ENCODE assay signal across 26 cellular contexts in genomic region chr16:1200014-1200627, GRCh38. TPM values are rescaled to one million over a fixed set of nuclear protein-coding genes. Genes with fewer than 3 reads are reported as not detected.
"Had no signal": no experiment of that assay in that cellular context is flagged by ENCODE, and none has a peak within 500 bp of the region (broad histone marks: within the 10 kb centered on the region; RNA-seq: fewer than 3 reads in every experiment).

No MANE protein-coding gene starts in this region.

- H3K36me3 Mint-ChIP-seq: immature natural killer cell; memory B cell; natural killer cell treated with Interleukin-12 subunit alpha and Interleukin-12 subunit beta and Interleukin-15 and Interleukin-18, amount 100 ng/mL, for 72 hours; stimulated activated naive B cell treated with anti-CD40 and anti-IgM and Interleukin-4, amounts not matched to agents 10 μg/mL and 1 μg/mL and 100 μg/mL, for 72 hours had no signal

- H3K27me3 Mint-ChIP-seq: natural killer cell treated with Interleukin-12 subunit alpha and Interleukin-12 subunit beta and Interleukin-15 and Interleukin-18, amount 100 ng/mL, for 72 hours; stimulated activated naive CD8-positive, alpha-beta T cell treated with anti-CD3 and anti-CD28 coated beads, Interleukin-15, amount 100 ng/mL, for 72 hours had no signal

- H3K9me3 Mint-ChIP-seq: immature natural killer cell; natural killer cell treated with Interleukin-12 subunit alpha and Interleukin-12 subunit beta and Interleukin-15 and Interleukin-18, amount 100 ng/mL, for 72 hours had no signal

- H3K4me3 ChIP-seq: dorsolateral prefrontal cortex, gastrocnemius medialis, left ventricle myocardium inferior, lower lobe of right lung, prostate gland, skin epidermis, testis, tibial nerve had no signal

- DNase-seq: cortex of kidney; dorsolateral prefrontal cortex; effector CD8-positive, alpha-beta T cell; gastrocnemius medialis; immature natural killer cell; left cardiac atrium; left ventricle myocardium inferior; lower lobe of right lung; midbrain; stimulated activated CD4-positive, alpha-beta T cell treated with anti-CD3 and anti-CD28 coated beads, Interleukin-2, amount 100 ng/mL, for 24 hours; stimulated activated CD4-positive, alpha-beta T cell treated with anti-CD3 and anti-CD28 coated beads, Interleukin-4, amount 100 ng/mL, for 4 hours; stimulated activated naive B cell treated with anti-CD40 and anti-IgM and Interleukin-4, amounts not matched to agents 10 μg/mL and 1 μg/mL and 100 μg/mL, for 72 hours; stimulated activated naive CD8-positive, alpha-beta T cell treated with anti-CD3 and anti-CD28 coated beads, Interleukin-15, amount 100 ng/mL, for 72 hours; testis had no signal

- H3K4me3 Mint-ChIP-seq: immature natural killer cell; memory B cell; natural killer cell treated with Interleukin-12 subunit alpha and Interleukin-12 subunit beta and Interleukin-15 and Interleukin-18, amount 100 ng/mL, for 72 hours; stimulated activated naive B cell treated with anti-CD40 and anti-IgM and Interleukin-4, amounts not matched to agents 10 μg/mL and 1 μg/mL and 100 μg/mL, for 72 hours; stimulated activated naive CD8-positive, alpha-beta T cell treated with anti-CD3 and anti-CD28 coated beads, Interleukin-15, amount 100 ng/mL, for 72 hours had no signal

- H3K27me3 ChIP-seq: dorsolateral prefrontal cortex, testis had no signal

- H3K27ac Mint-ChIP-seq: memory B cell; natural killer cell treated with Interleukin-12 subunit alpha and Interleukin-12 subunit beta and Interleukin-15 and Interleukin-18, amount 100 ng/mL, for 72 hours; stimulated activated naive B cell treated with anti-CD40 and anti-IgM and Interleukin-4, amounts not matched to agents 10 μg/mL and 1 μg/mL and 100 μg/mL, for 72 hours had no signal

- H3K4me1 ChIP-seq: gastrocnemius medialis, left ventricle myocardium inferior, lower lobe of right lung, parathyroid adenoma, prostate gland, testis, tibial nerve had no signal

- H3K9ac ChIP-seq: parathyroid adenoma had no signal

- H3K27ac ChIP-seq: dorsolateral prefrontal cortex, gastrocnemius medialis, left ventricle myocardium inferior, lower lobe of right lung, parathyroid adenoma, prostate gland, skin epidermis, testis, tibial nerve had no signal

- H3K9me3 ChIP-seq: gastrocnemius medialis, left ventricle myocardium inferior, lower lobe of right lung, prostate gland, testis, tibial nerve had no signal

- ATAC-seq: esophagus mucosa; gastrocnemius medialis; left cardiac atrium; lower lobe of right lung; natural killer cell treated with Interleukin-12 subunit alpha and Interleukin-12 subunit beta and Interleukin-15 and Interleukin-18, amount 100 ng/mL, for 72 hours; sciatic nerve; stimulated activated naive B cell treated with anti-CD40 and anti-IgM and Interleukin-4, amounts not matched to agents 10 μg/mL and 1 μg/mL and 100 μg/mL, for 72 hours; stimulated activated naive CD8-positive, alpha-beta T cell treated with anti-CD3 and anti-CD28 coated beads, Interleukin-15, amount 100 ng/mL, for 72 hours had no signal

- H3K36me3 ChIP-seq: gastrocnemius medialis, left ventricle myocardium inferior, lower lobe of right lung, prostate gland, tibial nerve had no signal

RNA-seq across cellular contexts. Expression of gene TPSG1, which starts 24.9 kb away (rescaled TPM):
- total RNA-seq: dorsolateral prefrontal cortex, fibroblast of villous mesenchyme, left ventricle myocardium inferior, prostate gland, renal cortical epithelial cell, urinary bladder had no signal
- polyA plus RNA-seq: immature natural killer cell, keratinocyte had no signal

RNA-seq across cellular contexts. Expression of gene TPSB2, which starts 29.9 kb away (rescaled TPM):
- total RNA-seq: fibroblast of villous mesenchyme, renal cortical epithelial cell had no signal
- polyA plus RNA-seq: immature natural killer cell, keratinocyte had no signal

RNA-seq across cellular contexts. Expression of gene TPSAB1, which starts 40.4 kb away (rescaled TPM):
- total RNA-seq: fibroblast of villous mesenchyme, renal cortical epithelial cell had no signal
- polyA plus RNA-seq: immature natural killer cell, keratinocyte had no signal

RNA-seq across cellular contexts. Expression of gene CACNA1H, which starts 47.2 kb away (rescaled TPM):
- polyA plus RNA-seq: keratinocyte had no signal

RNA-seq across cellular contexts. Expression of gene TPSD1, which starts 55.7 kb away (rescaled TPM):
- total RNA-seq: esophagus mucosa; fibroblast of villous mesenchyme; left ventricle myocardium inferior; natural killer cell treated with Interleukin-12 subunit alpha and Interleukin-12 subunit beta and Interleukin-15 and Interleukin-18, amount 100 ng/mL, for 72 hours; renal cortical epithelial cell had no signal
- polyA plus RNA-seq: immature natural killer cell, keratinocyte had no signal
